1 cellular context compared by ENCODE assay signal in genomic region chr10:69123747-69124557, GRCh38.
TF ChIP-seq lines count a peak whose summit lies in the region.

VPS26A (plus strand) TSS chr10:69124178; CDS start chr10:69124278, 100 bp downstream.

TF ChIP-seq in K562, 482 proteins besides CTCF, POLR2A, EP300 and RAD21 (continued from another document and continues in another):
- TF ChIP-seq SAP30 (IDR thresholded peaks at IDR 0.05; ENCODE audit: borderline replicate concordance, insufficient read depth, low read depth, low read length, poor library complexity, severe bottlenecking) (peak; percentile 69), KLF16 (IDR thresholded peaks at IDR 0.05) (0 out of 2 replicates have a peak, but pooled peaks have one; percentile 1), ZBTB1 (CRISPR knock-in tag; IDR thresholded peaks at IDR 0.05; ENCODE audit: borderline replicate concordance, low read depth) (0 out of 2 replicates have a peak, but pooled peaks have one; percentile 41), NONO (IDR thresholded peaks at IDR 0.05; ENCODE audit: low read depth in 2 of 2, low read length in 1 of 2) (peak; percentile 53 to 91; a peak in 2 of 4 replicates), JUNB (CRISPR knock-in tag; conservative IDR thresholded peaks at IDR 0.05) (no peak), FOXP1 (CRISPR knock-in tag; IDR thresholded peaks at IDR 0.05) (0 out of 2 replicates have a peak, but pooled peaks have one; percentile 10), ZNF586 (CRISPR knock-in tag; conservative IDR thresholded peaks at IDR 0.05) (no peak), ZNF766 (CRISPR knock-in tag; conservative IDR thresholded peaks at IDR 0.05) (peak; percentile 76), CHD2 (IDR thresholded peaks at IDR 0.05; ENCODE audit: low read depth, low read length) (0 out of 2 replicates have a peak, but pooled peaks have one; percentile 4), PKNOX1 (IDR thresholded peaks at IDR 0.05) (peak; percentile 78), ERF (CRISPR knock-in tag; IDR thresholded peaks at IDR 0.05) (peak; percentile 93; the same call in 1 of the 2 replicates), CEBPB (tag; IDR thresholded peaks at IDR 0.05) (no peak), ZFP36 (IDR thresholded peaks at IDR 0.05; ENCODE audit: low read depth, low read length, partially characterized antibody) (peak; percentile 5), MBD1 (CRISPR knock-in tag; IDR thresholded peaks at IDR 0.05) (no peak), DIDO1 (tag; IDR thresholded peaks at IDR 0.05; ENCODE audit: low read depth) (0 out of 2 replicates have a peak, but pooled peaks have one; percentile 34), ZNF655 (CRISPR knock-in tag; IDR thresholded peaks at IDR 0.05) (no peak), CBFA2T2 (conservative IDR thresholded peaks at IDR 0.05) (peak; percentile 99), ZNF263 (CRISPR knock-in tag; IDR thresholded peaks at IDR 0.05; ENCODE audit: borderline replicate concordance) (0 out of 2 replicates have a peak, but pooled peaks have one; percentile 10), ETV6 (IDR thresholded peaks at IDR 0.05; ENCODE audit: borderline replicate concordance in 1 of 2, low read depth in 2 of 2, low read length in 1 of 2) (0 out of 4 replicates have a peak, but pooled peaks of 1 of the 2 experiments have one; percentile 8), ETV6 (CRISPR knock-in tag; IDR thresholded peaks at IDR 0.05; ENCODE audit: borderline replicate concordance) (no peak), CGGBP1 (CRISPR knock-in tag; IDR thresholded peaks at IDR 0.05) (peak; percentile 22; the same call in 1 of the 2 replicates), UBTF (IDR thresholded peaks at IDR 0.05; ENCODE audit: borderline replicate concordance in 1 of 2, low read depth in 2 of 2, low read length in 2 of 2) (peak; percentile 84 to 88; a peak in 3 of 4 replicates), NEUROD1 (IDR thresholded peaks at IDR 0.05; ENCODE audit: borderline replicate concordance, low read depth, low read length, partially characterized antibody) (peak; percentile 58), CHD1 (IDR thresholded peaks at IDR 0.05; ENCODE audit: low read length) (peak; percentile 34), CBX2 (IDR thresholded peaks at IDR 0.05; ENCODE audit: insufficient read depth, low read length, poor library complexity, severe bottlenecking) (no peak), ADNP (tag; IDR thresholded peaks at IDR 0.05) (no peak), GABPB1 (CRISPR knock-in tag; IDR thresholded peaks at IDR 0.05) (peak; percentile 38; the same call in 1 of the 2 replicates), SIN3A (IDR thresholded peaks at IDR 0.05; ENCODE audit: borderline replicate concordance in 2 of 2, control insufficient read depth in 1 of 2, low read depth in 2 of 2, low read length in 2 of 2) (peak; percentile 4 to 87; a peak in 3 of 4 replicates), BRD4 (IDR thresholded peaks at IDR 0.05) (no peak), XRCC5 (IDR thresholded peaks at IDR 0.05; ENCODE audit: low read depth, low read length) (no peak), ZBTB9 (CRISPR knock-in tag; IDR thresholded peaks at IDR 0.05) (peak; percentile 85), RBM22 (IDR thresholded peaks at IDR 0.05; ENCODE audit: low read depth, low read length, poor library complexity, severe bottlenecking) (no peak), POLR2AphosphoS2 (IDR thresholded peaks at IDR 0.05; ENCODE audit: low read length) (peak; percentile 59; the same call in 1 of the 2 replicates), ZNF77 (CRISPR knock-in tag; IDR thresholded peaks at IDR 0.05) (no peak), THRA (IDR thresholded peaks at IDR 0.05) (no peak), THAP12 (CRISPR knock-in tag; IDR thresholded peaks at IDR 0.05) (0 out of 2 replicates have a peak, but pooled peaks have one; percentile 44), SMAD3 (CRISPR knock-in tag; conservative IDR thresholded peaks at IDR 0.05) (no peak), SPI1 (IDR thresholded peaks at IDR 0.05; ENCODE audit: borderline replicate concordance, low read depth, low read length) (peak; percentile 99), NR1H2 (CRISPR knock-in tag; IDR thresholded peaks at IDR 0.05) (no peak), TFAM (CRISPR knock-in tag; conservative IDR thresholded peaks at IDR 0.05) (no peak), PHF21A (IDR thresholded peaks at IDR 0.05; ENCODE audit: borderline replicate concordance, low read depth) (no peak), TAF9B (IDR thresholded peaks at IDR 0.05; ENCODE audit: partially characterized antibody) (peak; percentile 71), ZNF75A (CRISPR knock-in tag; IDR thresholded peaks at IDR 0.05) (no peak), NFYB (IDR thresholded peaks at IDR 0.05; ENCODE audit: extremely low read depth, insufficient read length) (no peak), THRB (CRISPR knock-in tag; conservative IDR thresholded peaks at IDR 0.05) (0 out of 2 replicates have a peak, but pooled peaks have one; percentile 85), ATF6 (CRISPR knock-in tag; IDR thresholded peaks at IDR 0.05) (0 out of 2 replicates have a peak, but pooled peaks have one; percentile 81), ZFX (CRISPR knock-in tag; IDR thresholded peaks at IDR 0.05) (peak; percentile 96), KLF1 (tag; IDR thresholded peaks at IDR 0.05) (0 out of 2 replicates have a peak, but pooled peaks have one; percentile 31)
